ENCODE assay signal across 18 cellular contexts in the genomic region with DNA sequence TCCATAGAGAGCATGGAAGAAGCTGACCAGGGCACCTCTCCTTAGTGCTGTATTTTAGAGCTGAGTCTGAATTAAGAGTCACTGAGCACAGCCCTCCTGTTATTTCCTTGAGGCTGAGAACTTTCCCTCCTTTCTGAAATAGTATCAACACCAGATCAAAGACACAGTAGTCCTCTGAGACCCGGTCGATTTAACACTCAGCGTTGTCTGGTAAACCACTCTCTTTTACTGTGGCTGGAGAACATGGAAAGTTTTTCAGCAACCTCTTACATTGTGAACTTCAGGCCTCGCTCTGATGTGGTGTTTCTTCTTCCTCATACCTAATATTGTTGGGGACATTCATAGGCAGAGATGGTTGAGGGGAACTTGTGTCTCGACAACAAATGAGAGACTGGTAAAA.
DNase-seq lines count a peak whose midpoint lies in the region; ATAC-seq and TF ChIP-seq lines count a peak whose summit lies in the region.
"Had no signal": no experiment of that assay in that cellular context is flagged by ENCODE, and none has a peak within 500 bp of the region (broad histone marks: within the 10 kb centered on the region; RNA-seq: fewer than 3 reads in every experiment).

No MANE protein-coding gene starts in this region.

- H3K4me3 ChIP-seq in BLaER1: no peak overlapping the region

- H3K27me3 ChIP-seq in BLaER1: peaks cover 14% of the 10 kb centered on the region; the same call in 1 of the 2 replicates
- H3K27me3 ChIP-seq in CD4-positive, alpha-beta T cell (ENCODE audit: control insufficient read depth, insufficient read depth, low read length): no peaks in the 10 kb centered on the region

- H3K9me3 ChIP-seq in BLaER1: no peaks in the 10 kb centered on the region
- no peaks in the 10 kb centered on the region for H3K9me3 ChIP-seq in CD4-positive, alpha-beta T cell (ENCODE audit: control insufficient read depth, low read length)

- peaks cover 0 to 13% (median 0%) of the 10 kb centered on the region in 9 donors for H3K9me3 Mint-ChIP-seq in naive thymus-derived CD8-positive, alpha-beta T cell
- no peaks in the 10 kb centered on the region for H3K9me3 Mint-ChIP-seq in CD4-positive, alpha-beta T cell

- no peaks in the 10 kb centered on the region for H3K36me3 ChIP-seq in BLaER1

- no peak for TF ChIP-seq CTCF in VCaP (conservative IDR thresholded peaks at IDR 0.05)
- TF ChIP-seq CTCF in CD4-positive, alpha-beta T cell (IDR thresholded peaks at IDR 0.05): no peak

- H3K4me3 Mint-ChIP-seq in naive thymus-derived CD8-positive, alpha-beta T cell: peak overlapping the region in 5 of 10 donors; percentile 3 to 61 (median 34)
- no peak overlapping the region for H3K4me3 Mint-ChIP-seq in CD4-positive, alpha-beta T cell
- H3K4me3 Mint-ChIP-seq: CD14-positive monocyte had no signal

- intact Hi-C loops in CD4-positive, alpha-beta T cell (cut with DNase I, micrococcal nuclease): no loop called here

- peak overlapping the region; percentile 74 for H3K4me2 ChIP-seq in BLaER1

- no peak overlapping the region for H3K27ac ChIP-seq in BLaER1
- H3K27ac ChIP-seq in VCaP: peak overlapping the region; percentile 53; the same call in 1 of the 2 replicates
- H3K27ac ChIP-seq in CD4-positive, alpha-beta T cell (ENCODE audit: low read depth, low read length): no peak overlapping the region

- H3K36me3 Mint-ChIP-seq in naive thymus-derived CD8-positive, alpha-beta T cell: peaks cover 0 to 14% (median 4%) of the 10 kb centered on the region in 3 donors
- H3K36me3 Mint-ChIP-seq in CD4-positive, alpha-beta T cell (ENCODE audit: low read depth): peaks cover 5% of the 10 kb centered on the region
- H3K36me3 Mint-ChIP-seq: CD14-positive monocyte had no signal

- POLR2A ChIA-PET in naive thymus-derived CD8-positive, alpha-beta T cell (lab: Charles Lee): no interaction called here
- POLR2A ChIA-PET in CD4-positive, alpha-beta T cell (lab: Charles Lee): no interaction called here

- H3K4me1 Mint-ChIP-seq in naive thymus-derived CD8-positive, alpha-beta T cell: peaks cover 4 to 39% (median 20%) of the 10 kb centered on the region in 4 donors
- no peaks in the 10 kb centered on the region for H3K4me1 Mint-ChIP-seq in CD4-positive, alpha-beta T cell (ENCODE audit: low read depth)
- H3K4me1 Mint-ChIP-seq: CD14-positive monocyte had no signal

- peak in 2 of 10 donors; percentile 8 to 35 for DNase-seq in naive thymus-derived CD8-positive, alpha-beta T cell
- no peak for DNase-seq in CD4-positive, alpha-beta T cell
- DNase-seq in stimulated activated CD4-positive, alpha-beta T cell treated with anti-CD3 and anti-CD28 coated beads, Interleukin-15, amount 100 ng/mL, for 24 hours: no peak
- DNase-seq in activated gamma-delta T cell treated with Interleukin-2 at 50 U/mL for 16 hours: no peak
- DNase-seq: KG1, NCI-H1048, NCI-H1417, NCI-H1694, NCI-H2081, NCI-H2171, NCI-H226, NCI-H510A, NCI-H69 had no signal

- ATAC-seq in HG02610 (IDR thresholded peaks at IDR 0.05; ENCODE audit: unreplicated experiment) (peak; percentile 49), HG02885 (IDR thresholded peaks at IDR 0.05; ENCODE audit: poor library complexity, unreplicated experiment) (no peak)
- peak; percentile 52 to 61 for ATAC-seq in naive thymus-derived CD8-positive, alpha-beta T cell
- ATAC-seq in CD4-positive, alpha-beta T cell (ENCODE audit: poor library complexity): no peak

- H3K27me3 Mint-ChIP-seq in naive thymus-derived CD8-positive, alpha-beta T cell: no peaks in the 10 kb centered on the region
- no peaks in the 10 kb centered on the region for H3K27me3 Mint-ChIP-seq in CD4-positive, alpha-beta T cell

- no peaks in the 10 kb centered on the region for H4K20me1 ChIP-seq in BLaER1

- peaks cover 23% of the 10 kb centered on the region for H3K4me1 ChIP-seq in BLaER1

- CTCF ChIA-PET in CD4-positive, alpha-beta T cell (lab: Charles Lee): no interaction called here

- peak overlapping the region in 4 of 10 donors; percentile 12 to 70 (median 36) for H3K27ac Mint-ChIP-seq in naive thymus-derived CD8-positive, alpha-beta T cell
- no peak overlapping the region for H3K27ac Mint-ChIP-seq in CD4-positive, alpha-beta T cell

- no peak overlapping the region for H3K9ac ChIP-seq in BLaER1

Comparison
In these comparisons a context has a peak if more than half of its experiments do, and no peak if none do; other contexts are left out.
1. ATAC-seq: peak in HG02610 (single experiment) and naive thymus-derived CD8-positive, alpha-beta T cell (2 of 2); none in HG02885 (single experiment) and CD4-positive, alpha-beta T cell (single experiment).